10 cellular contexts compared by ENCODE assay signal in the genomic region with DNA sequence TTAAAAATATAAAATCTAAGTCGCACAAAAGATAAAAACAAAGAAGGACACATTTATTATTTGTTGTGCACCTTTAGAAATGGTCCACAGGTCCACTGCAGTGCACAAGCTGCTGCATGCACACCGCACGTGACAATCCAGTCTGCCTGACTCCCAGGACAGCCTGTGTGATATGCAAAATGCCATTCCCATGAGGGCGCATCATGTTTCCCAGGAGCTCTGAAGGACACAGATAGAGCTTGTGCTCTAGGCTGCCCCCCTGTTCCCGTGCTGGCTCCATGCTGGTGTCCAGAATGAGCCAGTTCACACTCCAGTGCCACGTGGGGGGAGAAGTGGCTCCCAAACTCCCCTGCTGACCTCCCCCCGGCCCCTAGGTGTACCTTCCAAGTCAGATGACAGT. TPM values are rescaled to one million over a fixed set of nuclear protein-coding genes. Genes with fewer than 3 reads are reported as not detected.
DNase-seq lines count a peak whose midpoint lies in the region; ATAC-seq and TF ChIP-seq lines count a peak whose summit lies in the region.
"Had no signal": no experiment of that assay in that cellular context is flagged by ENCODE, and none has a peak within 500 bp of the region (broad histone marks: within the 10 kb centered on the region; RNA-seq: fewer than 3 reads in every experiment).

No MANE protein-coding gene starts in this region.

- no peak overlapping the region for H3K4me3 ChIP-seq in epithelial cell of proximal tubule (ENCODE audit: low read depth, low read length)
- H3K4me3 ChIP-seq: prostate gland had no signal

- DNase-seq in EH (ENCODE audit: low read depth) (peak; percentile 83), NCI-H226 (peak; percentile 43), epithelial cell of proximal tubule (ENCODE audit: low read depth) (no peak), omental fat pad (ENCODE audit: low spot score) (peak; percentile 12), NCI-H2029 (lab: John Stamatoyannopoulos, UW) (no peak)
- no peak for DNase-seq in effector CD4-positive, alpha-beta T cell

- ATAC-seq in omental fat pad (ENCODE audit: low FRiP score), result no peak
- no peak for ATAC-seq in GM21447 (IDR thresholded peaks at IDR 0.05; ENCODE audit: unreplicated experiment)
- no peak for ATAC-seq in HG02840 (IDR thresholded peaks at IDR 0.05; ENCODE audit: low FRiP score, unreplicated experiment)

- TF ChIP-seq CTCF in epithelial cell of proximal tubule (conservative IDR thresholded peaks at IDR 0.05; ENCODE audit: low read depth, low read length) (peak; percentile 24), omental fat pad (IDR thresholded peaks at IDR 0.05) (no peak)

RNA-seq across cellular contexts. Expression of gene RAB7B, which starts 26.5 kb away (rescaled TPM):
- not detected in 2 replicates for total RNA-seq in epithelial cell of proximal tubule
- 10 to 100 TPM in 2 of 4 donors, 1 to 10 TPM in 2; 3.2 to 62.0 (median 16.6) TPM for total RNA-seq in omental fat pad
- total RNA-seq: endothelial cell of umbilical vein had no signal

RNA-seq across cellular contexts. Expression of gene SLC26A9, which starts 33.5 kb away (rescaled TPM):
- not detected in 2 replicates for total RNA-seq in epithelial cell of proximal tubule
- total RNA-seq in omental fat pad, result under 1 TPM in 2 of 4 donors, not detected in 2; 0.24 to 0.37 TPM

RNA-seq across cellular contexts. Expression of gene CTSE, which starts 47.0 kb away (rescaled TPM):
- total RNA-seq in epithelial cell of proximal tubule (0.22 TPM in 1 of 2 replicates, not detected in the other), omental fat pad (not detected)
- total RNA-seq: endothelial cell of umbilical vein, prostate gland had no signal

Comparison
In these comparisons a context has a peak if more than half of its experiments do, and no peak if none do; other contexts are left out.
1. DNase-seq: peak in EH (single experiment), NCI-H226 (single experiment) and omental fat pad (single experiment); none in epithelial cell of proximal tubule (single experiment), NCI-H2029 (single experiment) and effector CD4-positive, alpha-beta T cell (single experiment).